ENCODE assay signal across 7 cellular contexts in the genomic region with DNA sequence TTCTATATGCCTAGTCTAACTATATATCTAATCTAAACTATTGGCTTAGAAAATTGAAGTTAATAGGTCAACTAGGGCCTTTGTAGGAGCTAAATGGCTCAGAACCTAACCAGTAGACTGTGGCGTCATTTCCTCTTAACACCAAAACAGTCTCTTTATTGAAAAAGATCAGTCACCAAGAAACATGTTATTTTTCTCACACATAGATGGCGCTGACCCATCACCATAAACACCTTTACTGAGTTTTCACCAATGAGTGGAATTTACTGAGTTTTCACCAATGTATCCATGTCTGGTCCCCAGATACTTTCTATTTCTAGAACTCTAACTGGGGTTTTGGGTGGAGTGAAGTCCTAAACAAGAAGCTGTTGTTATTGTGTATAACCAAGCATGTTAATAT.
DNase-seq lines count a peak whose midpoint lies in the region; ATAC-seq and TF ChIP-seq lines count a peak whose summit lies in the region.

No MANE protein-coding gene starts in this region.

- H3K4me3 ChIP-seq in brain microvascular endothelial cell (ENCODE audit: low read depth, low read length), result no peak overlapping the region

- no peak overlapping the region for H3K27ac ChIP-seq in brain microvascular endothelial cell

- intact Hi-C loops in activated CD4-positive, alpha-beta T cell treated with anti-CD3 and anti-CD28 coated beads, Interleukin-2, amount 10 ng/mL, durations not matched to agents 24 days and 14 days (cut with micrococcal nuclease), result no loop called here

- H3K27ac Mint-ChIP-seq in osteocyte (ENCODE audit: unreplicated experiment), result no peak overlapping the region
- no peak overlapping the region for H3K27ac Mint-ChIP-seq in activated CD4-positive, alpha-beta T cell treated with anti-CD3 and anti-CD28 coated beads, Interleukin-2, amount 10 ng/mL, durations not matched to agents 24 days and 14 days

- no peaks in the 10 kb centered on the region for H3K36me3 ChIP-seq in brain microvascular endothelial cell (replicated peaks)

- TF ChIP-seq CTCF in GM12872 (IDR thresholded peaks at IDR 0.05; ENCODE audit: insufficient read depth, low read depth, low read length) (peak; percentile 20; the same call in 1 of the 3 replicates), brain microvascular endothelial cell (IDR thresholded peaks at IDR 0.05; ENCODE audit: low read depth, low read length, missing control alignments) (peak; percentile 36), osteocyte (IDR thresholded peaks at IDR 0.05) (peak; percentile 56)

- no peak for ATAC-seq in HG02623 (IDR thresholded peaks at IDR 0.05; ENCODE audit: unreplicated experiment)

- H3K27me3 ChIP-seq in brain microvascular endothelial cell (replicated peaks), result no peaks in the 10 kb centered on the region

- DNase-seq in LoVo (ENCODE audit: low spot score) (peak; percentile 7), brain microvascular endothelial cell (peak; percentile 33), osteocyte (ENCODE audit: extremely low spot score, unreplicated experiment) (no peak), NCI-H128 (lab: John Stamatoyannopoulos, UW; ENCODE audit: unreplicated experiment) (no peak)
- no peak for DNase-seq in activated CD4-positive, alpha-beta T cell treated with anti-CD3 and anti-CD28 coated beads, Interleukin-2, amount 10 ng/mL, durations not matched to agents 24 days and 14 days

- in situ Hi-C loops in brain microvascular endothelial cell (cut with HindIII; ENCODE audit: low pct_ligation_motif_present, low sequenced_read_pairs), result no loop called here

- H3K27me3 Mint-ChIP-seq in osteocyte (ENCODE audit: unreplicated experiment), result peaks cover 8% of the 10 kb centered on the region
- H3K27me3 Mint-ChIP-seq in activated CD4-positive, alpha-beta T cell treated with anti-CD3 and anti-CD28 coated beads, Interleukin-2, amount 10 ng/mL, durations not matched to agents 24 days and 14 days, result no peaks in the 10 kb centered on the region

- H3K4me3 Mint-ChIP-seq in osteocyte (ENCODE audit: unreplicated experiment), result no peak overlapping the region
- no peak overlapping the region for H3K4me3 Mint-ChIP-seq in activated CD4-positive, alpha-beta T cell treated with anti-CD3 and anti-CD28 coated beads, Interleukin-2, amount 10 ng/mL, durations not matched to agents 24 days and 14 days

- no peaks in the 10 kb centered on the region for H3K4me1 Mint-ChIP-seq in osteocyte (ENCODE audit: unreplicated experiment)
- H3K4me1 Mint-ChIP-seq in activated CD4-positive, alpha-beta T cell treated with anti-CD3 and anti-CD28 coated beads, Interleukin-2, amount 10 ng/mL, durations not matched to agents 24 days and 14 days, result no peaks in the 10 kb centered on the region

- peaks cover 3% of the 10 kb centered on the region for H3K9me3 Mint-ChIP-seq in osteocyte (ENCODE audit: unreplicated experiment)
- H3K9me3 Mint-ChIP-seq in activated CD4-positive, alpha-beta T cell treated with anti-CD3 and anti-CD28 coated beads, Interleukin-2, amount 10 ng/mL, durations not matched to agents 24 days and 14 days, result peaks cover 6% of the 10 kb centered on the region

- H3K36me3 Mint-ChIP-seq in osteocyte (ENCODE audit: unreplicated experiment), result no peaks in the 10 kb centered on the region
- no peaks in the 10 kb centered on the region for H3K36me3 Mint-ChIP-seq in activated CD4-positive, alpha-beta T cell treated with anti-CD3 and anti-CD28 coated beads, Interleukin-2, amount 10 ng/mL, durations not matched to agents 24 days and 14 days (ENCODE audit: low read depth)

Comparison
In these comparisons a context has a peak if more than half of its experiments do, and no peak if none do; other contexts are left out.
1. DNase-seq: peak in LoVo (single experiment) and brain microvascular endothelial cell (single experiment); none in osteocyte (single experiment), NCI-H128 (single experiment) and activated CD4-positive, alpha-beta T cell treated with anti-CD3 and anti-CD28 coated beads, Interleukin-2, amount 10 ng/mL, durations not matched to agents 24 days and 14 days (single experiment).
2. Peak in every context shown above with its lines, with median percentiles within 50 percentile points of each other: CTCF ChIP-seq.